Comparison of ENCODE assay signal across 23 cellular contexts in the genomic region with DNA sequence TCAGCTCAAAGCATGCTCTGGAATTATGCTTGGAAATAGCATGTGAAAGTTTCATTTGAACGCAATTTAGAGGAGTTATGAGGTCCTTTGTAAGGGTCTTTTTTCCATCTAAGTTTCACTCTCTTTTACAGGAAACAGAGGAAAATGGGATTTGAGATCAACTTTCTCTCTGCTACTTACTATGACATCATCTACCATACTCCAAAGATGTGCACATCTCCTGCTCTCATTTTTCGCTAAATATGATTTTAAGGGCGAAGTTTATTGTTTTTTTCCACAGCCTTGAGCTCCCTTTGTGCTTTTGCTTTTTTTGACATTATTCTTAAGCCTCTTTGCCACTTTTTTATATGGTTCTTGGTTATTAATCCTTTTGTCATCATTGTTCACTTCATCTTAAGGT.
"Had no signal": no experiment of that assay in that cellular context is flagged by ENCODE, and none has a peak within 500 bp of the region (broad histone marks: within the 10 kb centered on the region; RNA-seq: fewer than 3 reads in every experiment).

No MANE protein-coding gene starts in this region.

- H3K4me3 Mint-ChIP-seq: endodermal cell; immature natural killer cell; memory B cell; mesothelial cell of epicardium; natural killer cell treated with Interleukin-12 subunit alpha and Interleukin-12 subunit beta and Interleukin-15 and Interleukin-18, amount 100 ng/mL, for 72 hours; stimulated activated effector memory CD8-positive, alpha-beta T cell treated with anti-CD3 and anti-CD28 coated beads, Interleukin-12 subunit alpha, Interleukin-12 subunit beta, amount 100 ng/mL, for 72 hours; type B pancreatic cell had no signal

- H3K4me3 ChIP-seq: coronary artery, left ventricle myocardium inferior, lower lobe of right lung, ovary, right atrium auricular region, suprapubic skin, thyroid gland had no signal

- H3K27ac Mint-ChIP-seq: endodermal cell; immature natural killer cell; memory B cell; mesothelial cell of epicardium; natural killer cell treated with Interleukin-12 subunit alpha and Interleukin-12 subunit beta and Interleukin-15 and Interleukin-18, amount 100 ng/mL, for 72 hours; stimulated activated effector memory CD8-positive, alpha-beta T cell treated with anti-CD3 and anti-CD28 coated beads, Interleukin-12 subunit alpha, Interleukin-12 subunit beta, amount 100 ng/mL, for 72 hours; type B pancreatic cell had no signal

- H3K9me3 Mint-ChIP-seq: mesothelial cell of epicardium; stimulated activated effector memory CD8-positive, alpha-beta T cell treated with anti-CD3 and anti-CD28 coated beads, Interleukin-12 subunit alpha, Interleukin-12 subunit beta, amount 100 ng/mL, for 72 hours; type B pancreatic cell had no signal

- H3K36me3 Mint-ChIP-seq: immature natural killer cell; memory B cell; mesothelial cell of epicardium; natural killer cell treated with Interleukin-12 subunit alpha and Interleukin-12 subunit beta and Interleukin-15 and Interleukin-18, amount 100 ng/mL, for 72 hours; stimulated activated effector memory CD8-positive, alpha-beta T cell treated with anti-CD3 and anti-CD28 coated beads, Interleukin-12 subunit alpha, Interleukin-12 subunit beta, amount 100 ng/mL, for 72 hours; type B pancreatic cell had no signal

- ATAC-seq: foreskin keratinocyte; left cardiac atrium; lower lobe of right lung; natural killer cell treated with Interleukin-12 subunit alpha and Interleukin-12 subunit beta and Interleukin-15 and Interleukin-18, amount 100 ng/mL, for 72 hours; stimulated activated effector memory CD8-positive, alpha-beta T cell treated with anti-CD3 and anti-CD28 coated beads, Interleukin-12 subunit alpha, Interleukin-12 subunit beta, amount 100 ng/mL, for 72 hours; stimulated activated naive CD8-positive, alpha-beta T cell treated with anti-CD3 and anti-CD28 coated beads, Interleukin-15, Interleukin-2, amounts not matched to agents 100 U/mL and 50 U/mL, for 24 hours had no signal

- H3K4me1 Mint-ChIP-seq: immature natural killer cell; stimulated activated effector memory CD8-positive, alpha-beta T cell treated with anti-CD3 and anti-CD28 coated beads, Interleukin-12 subunit alpha, Interleukin-12 subunit beta, amount 100 ng/mL, for 72 hours had no signal

- H3K4me1 ChIP-seq: foreskin keratinocyte, left ventricle myocardium inferior, lower lobe of right lung, right atrium auricular region, thyroid gland had no signal

- DNase-seq: effector CD4-positive, alpha-beta T cell; endodermal cell; erythroblast; foreskin keratinocyte; immature natural killer cell; kidney; left cardiac atrium; left ventricle myocardium inferior; lower lobe of right lung; ovary; small intestine; stimulated activated CD4-positive, alpha-beta T cell treated with anti-CD3 and anti-CD28 coated beads, Interleukin-2, amount 100 ng/mL, for 48 hours; stimulated activated CD8-positive, alpha-beta memory T cell treated with anti-CD3 and anti-CD28 coated beads, Interleukin-4, amount 100 ng/mL, for 48 hours; stimulated activated naive CD8-positive, alpha-beta T cell treated with anti-CD3 and anti-CD28 coated beads, Interleukin-15, Interleukin-2, amounts not matched to agents 100 U/mL and 50 U/mL, for 24 hours; thyroid gland had no signal

- H3K9me3 ChIP-seq: left ventricle myocardium inferior, lower lobe of right lung, ovary, right atrium auricular region, suprapubic skin, thyroid gland had no signal

- H3K36me3 ChIP-seq: left ventricle myocardium inferior, lower lobe of right lung, ovary, right atrium auricular region, suprapubic skin, thyroid gland had no signal

- H3K27me3 Mint-ChIP-seq: type B pancreatic cell had no signal

- H3K27me3 ChIP-seq: foreskin keratinocyte, ovary, right atrium auricular region, suprapubic skin, thyroid gland had no signal

- H3K27ac ChIP-seq: coronary artery, foreskin keratinocyte, left ventricle myocardium inferior, lower lobe of right lung, ovary, right atrium auricular region, suprapubic skin, thyroid gland had no signal
